In genomic region chr1:216632980-216633379, GRCh38 we compare ENCODE assay signal across 24 cellular contexts.
DNase-seq lines count a peak whose midpoint lies in the region; TF ChIP-seq lines count a peak whose summit lies in the region.
"Had no signal": no experiment of that assay in that cellular context is flagged by ENCODE, and none has a peak within 500 bp of the region (broad histone marks: within the 10 kb centered on the region; RNA-seq: fewer than 3 reads in every experiment).

No MANE protein-coding gene starts in this region.

- no peaks in the 10 kb centered on the region for H3K27me3 ChIP-seq in brain microvascular endothelial cell (replicated peaks)
- H3K27me3 ChIP-seq: tibial nerve had no signal

- TF ChIP-seq CTCF in brain microvascular endothelial cell (IDR thresholded peaks at IDR 0.05; ENCODE audit: low read depth, low read length, missing control alignments) (no peak), GM13977 (IDR thresholded peaks at IDR 0.05; ENCODE audit: extremely low read depth, insufficient read depth, missing control alignments) (no peak), RWPE1 (conservative IDR thresholded peaks at IDR 0.05; ENCODE audit: low read depth) (no peak)

- POLR2A ChIA-PET in RWPE1 (lab: Yijun Ruan, JAX; ENCODE audit: low non-redundant PET), result no interaction called here

- H3K27ac ChIP-seq in brain microvascular endothelial cell (no peak overlapping the region), RWPE1 (no peak overlapping the region)
- H3K27ac ChIP-seq: A549, tibial nerve had no signal

- in situ Hi-C loops in brain microvascular endothelial cell (cut with HindIII; ENCODE audit: low pct_ligation_motif_present, low sequenced_read_pairs) (no loop called here), GM13977 (cut with MboI; ENCODE audit: low pct_unique_long_range_greater_than_20kb, low sequenced_read_pairs, unreplicated experiment) (no loop called here)

- no peak overlapping the region for H3K4me3 ChIP-seq in brain microvascular endothelial cell (ENCODE audit: low read depth, low read length)
- H3K4me3 ChIP-seq: A549, K562, tibial nerve had no signal

- H3K36me3 ChIP-seq in brain microvascular endothelial cell (replicated peaks), result no peaks in the 10 kb centered on the region
- H3K36me3 ChIP-seq: tibial nerve had no signal

- CTCF ChIA-PET in RWPE1 (lab: Yijun Ruan, JAX), result interaction anchor here (0.6 to 0.7 kb wide), 2 partner anchors 53 to 700 kb away, joined by 3 read pairs; no protein-coding TSS in a partner anchor

- peak; percentile 19 for DNase-seq in NOMO-1 treated with DMSO at 0.1 percent for 48 hours (lab: John Stamatoyannopoulos, UW; ENCODE audit: unreplicated experiment)
- DNase-seq in NOMO-1 treated with dmso at 0.1 percent for 144 hours (lab: John Stamatoyannopoulos, UW; ENCODE audit: unreplicated experiment), result no peak
- DNase-seq in NCI-H524 treated with DMSO at 0.1 percent for 48 hours (lab: John Stamatoyannopoulos, UW), result peak; percentile 66
- peak; percentile 34 for DNase-seq in cerebellum (ENCODE audit: low spot score)
- DNase-seq in brain microvascular endothelial cell, result no peak
- DNase-seq in NCI-H2107 (lab: John Stamatoyannopoulos, UW), result no peak
- DNase-seq in GM13977 (ENCODE audit: low spot score), result no peak
- DNase-seq in RWPE1 (ENCODE audit: low spot score), result no peak
- DNase-seq: activated B cell treated with CpG ODN at 0.5 μM for 24 hours; activated CD8-positive, alpha-beta memory T cell treated with anti-CD3 and anti-CD28 coated beads, Interleukin-2, amount 10 ng/mL, durations not matched to agents 7 days and 5 days; activated naive CD4-positive, alpha-beta T cell treated with anti-CD3 and anti-CD28 coated beads for 36 hours; amniotic stem cell; CD8-positive, alpha-beta T cell; effector CD8-positive, alpha-beta T cell; glutamatergic neuron; naive thymus-derived CD8-positive, alpha-beta T cell; NCI-H146; small intestine; stimulated activated CD8-positive, alpha-beta memory T cell treated with anti-CD3 and anti-CD28 coated beads, Interleukin-4, amount 100 ng/mL, for 48 hours; stimulated activated naive CD8-positive, alpha-beta T cell treated with anti-CD3 and anti-CD28 coated beads, Interleukin-15, amount 100 ng/mL, for 72 hours; T1000 had no signal

Comparison
In these comparisons a context has a peak if more than half of its experiments do, and no peak if none do; other contexts are left out.
1. DNase-seq: peak in NOMO-1 treated with DMSO at 0.1 percent for 48 hours (single experiment), NCI-H524 treated with DMSO at 0.1 percent for 48 hours (single experiment) and cerebellum (single experiment); none in NOMO-1 treated with dmso at 0.1 percent for 144 hours (single experiment), brain microvascular endothelial cell (single experiment), NCI-H2107 (single experiment), GM13977 (single experiment) and RWPE1 (single experiment).